In the genomic region with DNA sequence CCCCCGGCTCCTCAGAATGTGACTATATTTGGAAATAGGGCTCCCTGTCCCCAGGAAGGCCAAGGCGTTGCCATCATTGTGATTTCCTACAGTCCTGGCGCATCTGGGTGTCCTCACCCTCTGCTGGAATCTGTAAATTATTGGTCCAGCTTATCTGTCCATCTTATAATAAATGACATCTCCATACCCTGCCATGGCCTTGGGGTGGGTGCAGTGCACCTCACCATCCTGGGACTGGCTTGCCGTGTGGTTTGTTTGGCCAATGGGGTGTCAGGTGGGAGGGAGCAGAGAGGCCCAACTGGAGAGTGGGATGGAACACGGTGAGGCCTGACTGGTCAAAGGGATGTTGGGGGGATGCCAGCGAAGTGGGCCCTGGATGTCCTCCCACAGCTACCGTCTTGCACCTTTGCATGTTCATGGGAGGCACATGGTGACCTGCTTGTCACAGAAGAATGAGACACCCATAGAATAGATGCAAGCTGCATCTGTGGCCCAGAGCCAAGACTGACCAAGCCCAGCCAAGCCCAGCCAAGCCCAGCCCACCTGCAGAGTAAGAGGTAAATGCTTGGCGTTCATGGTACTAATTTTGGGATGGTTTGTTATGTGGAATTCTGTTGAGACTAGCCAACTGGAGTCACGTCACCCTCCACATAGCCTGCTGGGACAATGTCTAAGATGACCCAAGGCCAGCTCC, we compare ENCODE assay signal across 1 cellular context.
TF ChIP-seq lines count a peak whose summit lies in the region.

No MANE protein-coding gene starts in this region.

TF ChIP-seq in K562, 482 proteins besides CTCF, POLR2A, EP300 and RAD21:
- TF ChIP-seq POLR2G (IDR thresholded peaks at IDR 0.05; ENCODE audit: low read depth, low read length): 0 out of 2 replicates have a peak, but pooled peaks have one; percentile 11
- no peak for TF ChIP-seq NR2C2 (CRISPR knock-in tag; IDR thresholded peaks at IDR 0.05)
- 0 out of 2 replicates have a peak, but pooled peaks have one; percentile 44 for TF ChIP-seq NR2C2 (tag; IDR thresholded peaks at IDR 0.05)
- TF ChIP-seq BDP1 (IDR thresholded peaks at IDR 0.05; ENCODE audit: insufficient read depth, insufficient read length): no peak
- peak; percentile 54 for TF ChIP-seq NFIC (IDR thresholded peaks at IDR 0.05)
